19 cellular contexts compared by ENCODE assay signal in the genomic region with DNA sequence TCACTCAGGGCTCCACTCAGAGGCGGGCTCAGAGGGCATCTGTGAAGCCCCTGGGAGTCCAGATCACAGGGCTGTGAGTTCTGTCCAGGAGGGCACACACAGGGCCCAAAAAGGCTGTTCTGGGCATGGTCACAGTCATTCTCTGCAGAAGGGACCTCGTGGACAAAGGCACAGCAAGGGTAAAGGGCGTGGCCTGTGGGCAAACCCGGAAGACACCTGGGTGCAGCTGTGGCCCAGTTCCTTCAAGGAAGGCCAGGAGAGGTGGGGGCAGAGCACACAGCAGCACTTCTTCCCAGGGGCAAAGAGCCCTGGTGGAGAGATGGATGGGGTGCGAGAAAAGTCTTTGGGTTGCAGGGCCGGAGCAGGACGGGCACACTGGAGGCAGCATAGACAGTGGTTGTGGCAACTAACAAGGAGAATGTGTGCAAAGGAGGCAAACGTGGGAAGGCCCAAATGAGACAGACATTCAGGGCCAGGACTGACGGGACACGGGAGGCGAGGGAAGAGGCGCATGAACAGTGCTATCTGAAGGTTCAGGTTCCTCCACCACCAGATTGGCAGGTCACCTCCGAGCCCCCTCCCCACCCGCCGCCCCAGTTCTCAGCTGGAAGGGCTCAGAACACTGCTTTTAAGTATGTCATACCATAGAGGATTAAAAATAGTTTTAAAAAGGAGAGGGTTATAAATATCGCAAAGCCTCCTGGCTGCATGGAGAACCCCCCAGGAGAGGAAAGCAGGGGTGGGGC.
"Had no signal": no experiment of that assay in that cellular context is flagged by ENCODE, and none has a peak within 500 bp of the region (broad histone marks: within the 10 kb centered on the region; RNA-seq: fewer than 3 reads in every experiment).

No MANE protein-coding gene starts in this region.

- DNase-seq: activated CD4-positive, alpha-beta T cell treated with anti-CD3 and anti-CD28 coated beads, Interleukin-2, amount 50 U/mL, for 1 hour; activated CD8-positive, alpha-beta memory T cell treated with anti-CD3 and anti-CD28 coated beads for 24 hours; activated gamma-delta T cell treated with Interleukin-2 at 50 U/mL for 16 hours; amniotic stem cell; body of pancreas; cerebellar nuclear complex; natural killer cell; occipital lobe; right cardiac atrium; tibial artery; uterus had no signal

- H3K4me1 ChIP-seq: uterus had no signal

- H3K36me3 Mint-ChIP-seq: activated naive CD8-positive, alpha-beta T cell; natural killer cell had no signal

- H3K27ac ChIP-seq: prostate gland, tibial artery had no signal

- H3K27ac Mint-ChIP-seq: activated naive CD8-positive, alpha-beta T cell; natural killer cell; T-helper 2 cell treated with Interferon-gamma antibody and Interleukin-4, amounts not matched to agents 5 μg/mL and 100 μg/mL, for 36 hours had no signal

- ATAC-seq: body of pancreas, esophagus mucosa, left lobe of liver, natural killer cell, right cardiac atrium had no signal

- FAIRE-seq: endometrium, islet of Langerhans had no signal

- H3K9me3 Mint-ChIP-seq: natural killer cell; T-helper 2 cell treated with Interferon-gamma antibody and Interleukin-4, amounts not matched to agents 5 μg/mL and 100 μg/mL, for 36 hours had no signal

- H3K4me3 Mint-ChIP-seq: activated naive CD8-positive, alpha-beta T cell; natural killer cell; T-helper 2 cell treated with Interferon-gamma antibody and Interleukin-4, amounts not matched to agents 5 μg/mL and 100 μg/mL, for 36 hours had no signal

- H3K27me3 ChIP-seq: body of pancreas, tibial artery, uterus had no signal

- H3K4me2 ChIP-seq: smooth muscle cell had no signal

- H3K9me3 ChIP-seq: body of pancreas, prostate gland, tibial artery, uterus had no signal

- H3K4me1 Mint-ChIP-seq: natural killer cell had no signal

- H3K4me3 ChIP-seq: body of pancreas, prostate gland, smooth muscle cell, tibial artery, uterus had no signal

- H3K36me3 ChIP-seq: prostate gland, tibial artery, uterus had no signal
